In genomic region chr17:39747745-39748144, GRCh38 we compare ENCODE assay signal across 19 cellular contexts. TPM values are rescaled to one million over a fixed set of nuclear protein-coding genes. Genes with fewer than 3 reads are reported as not detected.
"Had no signal": no experiment of that assay in that cellular context is flagged by ENCODE, and none has a peak within 500 bp of the region (broad histone marks: within the 10 kb centered on the region; RNA-seq: fewer than 3 reads in every experiment).

No MANE protein-coding gene starts in this region.

- H3K27ac Mint-ChIP-seq: natural killer cell had no signal

- H3K36me3 Mint-ChIP-seq: natural killer cell had no signal

- H3K27me3 ChIP-seq: right atrium auricular region, transverse colon had no signal

- H3K4me3 ChIP-seq: dorsolateral prefrontal cortex, heart right ventricle, right atrium auricular region, stomach, thoracic aorta, transverse colon had no signal

- H3K4me3 Mint-ChIP-seq: natural killer cell had no signal

- ATAC-seq: esophagus mucosa, heart right ventricle, left lobe of liver, natural killer cell had no signal

- H3K27ac ChIP-seq: dorsolateral prefrontal cortex, heart right ventricle, right atrium auricular region, stomach, thoracic aorta, transverse colon had no signal

- H3K9me3 Mint-ChIP-seq: natural killer cell had no signal

- DNase-seq: cortex of kidney; dorsolateral prefrontal cortex; effector CD8-positive, alpha-beta T cell; heart right ventricle; hypothalamus; natural killer cell; small intestine; stimulated activated CD4-positive, alpha-beta T cell treated with anti-CD3 and anti-CD28 coated beads, Interleukin-12 subunit alpha, Interleukin-12 subunit beta, amount 100 ng/mL, for 4 hours; stimulated activated naive CD4-positive, alpha-beta T cell; stomach; substantia nigra; transverse colon had no signal

RNA-seq across cellular contexts. Expression of gene GRB7, which starts 10.0 kb away (rescaled TPM):
- total RNA-seq: chondrocyte, frontal cortex, myocyte had no signal
